9 cellular contexts compared by ENCODE assay signal in the genomic region with DNA sequence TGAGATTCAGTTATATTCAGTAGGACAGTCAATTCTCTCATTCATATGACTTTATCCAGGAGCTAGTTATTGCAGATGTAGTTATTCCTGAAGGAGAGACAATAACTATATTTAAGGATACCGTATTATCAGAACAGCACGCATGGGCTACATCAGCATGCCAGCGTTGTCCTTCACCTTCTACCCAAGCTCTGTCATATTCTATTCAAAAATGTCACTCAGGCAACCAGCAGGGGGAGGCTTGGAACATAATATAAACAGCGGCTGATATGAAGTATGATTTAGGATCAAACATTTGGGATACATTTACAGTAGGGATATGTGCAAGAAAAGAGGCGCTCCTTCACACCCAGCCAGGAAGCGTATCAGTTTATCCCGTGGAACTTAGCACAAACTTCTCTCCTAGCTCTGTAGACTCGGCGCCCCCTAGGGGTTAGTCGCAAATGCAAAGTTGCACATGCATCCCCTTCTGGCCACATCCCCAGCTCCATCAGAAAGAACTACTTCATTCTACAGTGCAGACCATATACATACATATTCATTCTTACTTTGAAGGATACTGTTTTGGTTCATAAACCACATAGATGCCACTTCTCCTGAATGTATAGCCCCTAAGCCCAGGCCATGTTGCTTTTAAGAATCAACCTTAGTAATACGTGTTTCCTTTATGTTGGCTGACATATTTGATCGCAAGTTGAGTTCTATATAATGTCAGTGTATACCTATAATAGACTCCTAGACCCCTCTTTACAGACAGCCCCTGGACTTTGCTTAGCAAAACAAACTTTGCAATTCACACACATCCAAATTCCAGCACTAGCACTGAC.
DNase-seq lines count a peak whose midpoint lies in the region; ATAC-seq and TF ChIP-seq lines count a peak whose summit lies in the region.
"Had no signal": no experiment of that assay in that cellular context is flagged by ENCODE, and none has a peak within 500 bp of the region (broad histone marks: within the 10 kb centered on the region; RNA-seq: fewer than 3 reads in every experiment).

No MANE protein-coding gene starts in this region.

- POLR2A ChIA-PET in activated CD8-positive, alpha-beta T cell treated with anti-CD3 and anti-CD28 coated beads, Interleukin-2, amount 10 ng/mL, durations not matched to agents 7 days and 5 days (lab: Charles Lee), result no interaction called here

- WGBS in hepatocyte (ENCODE audit: low lambda C conversion rate, missing lambda C conversion rate), result 51% methylated on average over 12 of the region's 12 CpGs

- no peaks in the 10 kb centered on the region for H3K9me3 Mint-ChIP-seq in activated CD8-positive, alpha-beta T cell treated with anti-CD3 and anti-CD28 coated beads, Interleukin-2, amount 10 ng/mL, durations not matched to agents 7 days and 5 days (ENCODE audit: insufficient read depth)

- no peaks in the 10 kb centered on the region for H3K9me2 ChIP-seq in hepatocyte (replicated peaks; ENCODE audit: insufficient read depth)

- TF ChIP-seq CTCF in GM20000 (IDR thresholded peaks at IDR 0.05; ENCODE audit: extremely low read depth, missing control alignments) (peak; percentile 62), LNCAP (IDR thresholded peaks at IDR 0.05) (peak; percentile 96), hepatocyte (IDR thresholded peaks at IDR 0.05; ENCODE audit: poor library complexity) (peak; percentile 72)

- H3K27ac ChIP-seq in hepatocyte, result no peak overlapping the region
- H3K27ac ChIP-seq: BLaER1 had no signal

- no peaks in the 10 kb centered on the region for H3K9me3 ChIP-seq in hepatocyte (ENCODE audit: low read depth)
- H3K9me3 ChIP-seq: BLaER1 had no signal

- no peak for ATAC-seq in activated CD8-positive, alpha-beta T cell treated with anti-CD3 and anti-CD28 coated beads, Interleukin-2, amount 10 ng/mL, durations not matched to agents 7 days and 5 days

- H3K4me1 Mint-ChIP-seq in activated CD8-positive, alpha-beta T cell treated with anti-CD3 and anti-CD28 coated beads, Interleukin-2, amount 10 ng/mL, durations not matched to agents 7 days and 5 days (ENCODE audit: low read depth), result no peaks in the 10 kb centered on the region

- H3K4me1 ChIP-seq in hepatocyte (ENCODE audit: insufficient read depth), result no peaks in the 10 kb centered on the region
- H3K4me1 ChIP-seq: BLaER1 had no signal

- no peaks in the 10 kb centered on the region for H3K36me3 ChIP-seq in hepatocyte (replicated peaks; ENCODE audit: insufficient read depth, low read depth)
- H3K36me3 ChIP-seq: BLaER1 had no signal

- DNase-seq in NCI-H1417 (lab: John Stamatoyannopoulos, UW) (peak; percentile 10 to 35 (median 27)), NCI-H1417 treated with DMSO at 0.1 percent for 48 hours (lab: John Stamatoyannopoulos, UW) (no peak), GM20000 (ENCODE audit: low spot score) (peak; percentile 9), hepatocyte (ENCODE audit: low spot score) (peak; percentile 76), amniotic stem cell (lab: John Stamatoyannopoulos, UW) (no peak)
- peak; percentile 51 for DNase-seq in activated CD8-positive, alpha-beta T cell treated with anti-CD3 and anti-CD28 coated beads, Interleukin-2, amount 10 ng/mL, durations not matched to agents 7 days and 5 days
- peak; percentile 3 for DNase-seq in stimulated activated CD8-positive, alpha-beta memory T cell treated with anti-CD3 and anti-CD28 coated beads, Interleukin-4, amount 100 ng/mL, for 24 hours (ENCODE audit: low read depth)

- no peaks in the 10 kb centered on the region for H3K36me3 Mint-ChIP-seq in activated CD8-positive, alpha-beta T cell treated with anti-CD3 and anti-CD28 coated beads, Interleukin-2, amount 10 ng/mL, durations not matched to agents 7 days and 5 days (ENCODE audit: low read depth)

- H3K27me3 Mint-ChIP-seq in activated CD8-positive, alpha-beta T cell treated with anti-CD3 and anti-CD28 coated beads, Interleukin-2, amount 10 ng/mL, durations not matched to agents 7 days and 5 days (ENCODE audit: low read depth), result no peaks in the 10 kb centered on the region

- H4K20me1 ChIP-seq in hepatocyte (ENCODE audit: insufficient read depth, poor library complexity, severe bottlenecking), result no peaks in the 10 kb centered on the region
- H4K20me1 ChIP-seq: BLaER1 had no signal

- no peak overlapping the region for H3K4me3 Mint-ChIP-seq in activated CD8-positive, alpha-beta T cell treated with anti-CD3 and anti-CD28 coated beads, Interleukin-2, amount 10 ng/mL, durations not matched to agents 7 days and 5 days

- no peaks in the 10 kb centered on the region for H3K27me3 ChIP-seq in hepatocyte
- H3K27me3 ChIP-seq: BLaER1 had no signal

- H2AFZ ChIP-seq in hepatocyte, result no peak overlapping the region

- H3K27ac Mint-ChIP-seq in activated CD8-positive, alpha-beta T cell treated with anti-CD3 and anti-CD28 coated beads, Interleukin-2, amount 10 ng/mL, durations not matched to agents 7 days and 5 days, result no peak overlapping the region

- no peak overlapping the region for H3K4me2 ChIP-seq in hepatocyte
- H3K4me2 ChIP-seq: BLaER1 had no signal

- H3K4me3 ChIP-seq in hepatocyte, result no peak overlapping the region
- H3K4me3 ChIP-seq: BLaER1 had no signal

- CTCF ChIA-PET in activated CD8-positive, alpha-beta T cell treated with anti-CD3 and anti-CD28 coated beads, Interleukin-2, amount 10 ng/mL, durations not matched to agents 7 days and 5 days (lab: Charles Lee), result interaction anchor here (0.8 to 1.7 kb wide), 10 partner anchors 12 to 883 kb away, joined by 3 to 6 read pairs (median 4); no protein-coding TSS in a partner anchor

- no peaks in the 10 kb centered on the region for H3K79me2 ChIP-seq in hepatocyte

Comparison
In these comparisons a context has a peak if more than half of its experiments do, and no peak if none do; other contexts are left out.
1. DNase-seq: peak in NCI-H1417 (3 of 3), GM20000 (single experiment), activated CD8-positive, alpha-beta T cell treated with anti-CD3 and anti-CD28 coated beads, Interleukin-2, amount 10 ng/mL, durations not matched to agents 7 days and 5 days (single experiment), hepatocyte (single experiment) and stimulated activated CD8-positive, alpha-beta memory T cell treated with anti-CD3 and anti-CD28 coated beads, Interleukin-4, amount 100 ng/mL, for 24 hours (single experiment); none in NCI-H1417 treated with DMSO at 0.1 percent for 48 hours (single experiment) and amniotic stem cell (single experiment).
2. Peak in every context shown above with its lines, with median percentiles within 50 percentile points of each other: CTCF ChIP-seq.